ENCODE assay signal across 24 cellular contexts in genomic region chr4:17805580-17805979, GRCh38. TPM values are rescaled to one million over a fixed set of nuclear protein-coding genes. Genes with fewer than 3 reads are reported as not detected.
DNase-seq lines count a peak whose midpoint lies in the region; ATAC-seq and TF ChIP-seq lines count a peak whose summit lies in the region.
"Had no signal": no experiment of that assay in that cellular context is flagged by ENCODE, and none has a peak within 500 bp of the region (broad histone marks: within the 10 kb centered on the region; RNA-seq: fewer than 3 reads in every experiment).

No MANE protein-coding gene starts in this region.

- BruUV-seq in OCI-LY7 (replicated peaks; lab: Mats Ljungman, UMichigan) = no TSS peak

- H3K4me1 Mint-ChIP-seq in activated CD4-positive, alpha-beta memory T cell treated with anti-CD3 and anti-CD28 coated beads for 36 hours (ENCODE audit: low read depth) = peaks cover 51% of the 10 kb centered on the region
- peaks cover 40% of the 10 kb centered on the region for H3K4me1 Mint-ChIP-seq in activated CD4-positive, alpha-beta memory T cell treated with anti-CD3 and anti-CD28 coated beads, Interleukin-2, amount 10 ng/mL, durations not matched to agents 7 days and 5 days
- peaks cover 63% of the 10 kb centered on the region for H3K4me1 Mint-ChIP-seq in CD8-positive, alpha-beta T cell (ENCODE audit: low read depth)

- peaks cover 36% of the 10 kb centered on the region for H3K4me1 ChIP-seq in CD8-positive, alpha-beta T cell (ENCODE audit: insufficient read depth, low read length)
- peaks cover 28% of the 10 kb centered on the region for H3K4me1 ChIP-seq in OCI-LY7 (ENCODE audit: insufficient read depth, low read length, poor library complexity, severe bottlenecking)
- H3K4me1 ChIP-seq in effector memory CD4-positive, alpha-beta T cell (ENCODE audit: control insufficient read depth, insufficient read depth, low read length, poor library complexity, severe bottlenecking) = peaks cover 18% of the 10 kb centered on the region

- H3K4me3 Mint-ChIP-seq in activated CD4-positive, alpha-beta memory T cell treated with anti-CD3 and anti-CD28 coated beads for 36 hours = no peak overlapping the region
- H3K4me3 Mint-ChIP-seq in activated CD4-positive, alpha-beta memory T cell treated with anti-CD3 and anti-CD28 coated beads, Interleukin-2, amount 10 ng/mL, durations not matched to agents 7 days and 5 days = no peak overlapping the region
- H3K4me3 Mint-ChIP-seq in CD8-positive, alpha-beta T cell = no peak overlapping the region
- H3K4me3 Mint-ChIP-seq: activated naive CD8-positive, alpha-beta T cell treated with anti-CD3 and anti-CD28 coated beads, Interleukin-2, amount 10 ng/mL, durations not matched to agents 7 days and 5 days had no signal

- no peak for ATAC-seq in CD8-positive, alpha-beta T cell
- ATAC-seq in GM19397 (IDR thresholded peaks at IDR 0.05; ENCODE audit: unreplicated experiment) = no peak
- ATAC-seq: left colon had no signal

- intact Hi-C loops in activated CD4-positive, alpha-beta memory T cell treated with anti-CD3 and anti-CD28 coated beads for 36 hours (cut with micrococcal nuclease) = no loop called here
- intact Hi-C loops in CD8-positive, alpha-beta T cell (cut with DNase I, micrococcal nuclease) = loop anchor here in 1 of 2 experiments (5.0 to 10.0 kb wide), 2 partner anchors 168 to 481 kb away; no protein-coding TSS in a partner anchor
- intact Hi-C loops in OCI-LY7 (cut with micrococcal nuclease; ENCODE audit: unreplicated experiment) = no loop called here

- H3K4me2 ChIP-seq in OCI-LY7 (ENCODE audit: low read length) = peak overlapping the region; percentile 89; the same call in 1 of the 2 replicates

- H4K20me1 ChIP-seq in OCI-LY7 (ENCODE audit: insufficient read depth, low read length) = peaks cover 32% of the 10 kb centered on the region

- TF ChIP-seq CTCF in CD8-positive, alpha-beta T cell (IDR thresholded peaks at IDR 0.05) = no peak
- no peak for TF ChIP-seq CTCF in OCI-LY7 (conservative IDR thresholded peaks at IDR 0.05; ENCODE audit: low read length)

- peak; percentile 36 for DNase-seq in activated CD4-positive, alpha-beta memory T cell treated with anti-CD3 and anti-CD28 coated beads for 36 hours
- no peak for DNase-seq in activated CD4-positive, alpha-beta memory T cell treated with anti-CD3 and anti-CD28 coated beads, Interleukin-2, amount 10 ng/mL, durations not matched to agents 7 days and 5 days
- no peak for DNase-seq in CD8-positive, alpha-beta T cell
- no peak for DNase-seq in OCI-LY7 (ENCODE audit: low spot score)
- no peak for DNase-seq in effector memory CD4-positive, alpha-beta T cell
- DNase-seq in LoVo (ENCODE audit: low spot score) = no peak
- no peak for DNase-seq in dermis blood vessel endothelial cell
- DNase-seq: activated naive CD8-positive, alpha-beta T cell treated with anti-CD3 and anti-CD28 coated beads, Interleukin-2, amount 10 ng/mL, durations not matched to agents 7 days and 5 days; Caco-2; esophagus squamous epithelium; left colon; mesendoderm; NCI-H1105 treated with DMSO at 0.1 percent for 48 hours; NCI-H2029; NCI-H226; nucleus accumbens; stimulated activated CD8-positive, alpha-beta memory T cell treated with anti-CD3 and anti-CD28 coated beads, Interleukin-4, amount 100 ng/mL, for 48 hours; upper lobe of left lung had no signal

- peaks cover 26% of the 10 kb centered on the region for H3K36me3 ChIP-seq in CD8-positive, alpha-beta T cell (ENCODE audit: insufficient read depth, low read length)
- H3K36me3 ChIP-seq in OCI-LY7 (ENCODE audit: insufficient read depth, low read length) = peaks cover 92% of the 10 kb centered on the region
- H3K36me3 ChIP-seq in effector memory CD4-positive, alpha-beta T cell (ENCODE audit: control insufficient read depth, insufficient read depth, low read length) = peaks cover 22% of the 10 kb centered on the region

- POLR2A ChIA-PET in activated CD4-positive, alpha-beta memory T cell treated with anti-CD3 and anti-CD28 coated beads for 36 hours (lab: Charles Lee) = interaction anchor here (1.3 kb wide), 1 partner anchor 191 kb away, joined by 5 read pairs; the partner anchor contains the start of gene MED28
- POLR2A ChIA-PET in activated CD4-positive, alpha-beta memory T cell treated with anti-CD3 and anti-CD28 coated beads, Interleukin-2, amount 10 ng/mL, durations not matched to agents 7 days and 5 days (lab: Charles Lee) = interaction anchor here (0.8 to 1.5 kb wide), 3 partner anchors 9 to 256 kb away, joined by 3 to 4 read pairs (median 4); partner anchors contain the start of gene MED28
- POLR2A ChIA-PET in CD8-positive, alpha-beta T cell (lab: Charles Lee) = no interaction called here
- POLR2A ChIA-PET in OCI-LY7 (lab: Charles Lee) = interaction anchor here (1.0 to 2.4 kb wide), 5 partner anchors 10 to 257 kb away, joined by 3 to 10 read pairs (median 4); no protein-coding TSS in a partner anchor

- no peaks in the 10 kb centered on the region for H3K27me3 Mint-ChIP-seq in activated CD4-positive, alpha-beta memory T cell treated with anti-CD3 and anti-CD28 coated beads for 36 hours
- H3K27me3 Mint-ChIP-seq in activated CD4-positive, alpha-beta memory T cell treated with anti-CD3 and anti-CD28 coated beads, Interleukin-2, amount 10 ng/mL, durations not matched to agents 7 days and 5 days = no peaks in the 10 kb centered on the region
- no peaks in the 10 kb centered on the region for H3K27me3 Mint-ChIP-seq in CD8-positive, alpha-beta T cell (ENCODE audit: low read depth)
- H3K27me3 Mint-ChIP-seq: activated naive CD8-positive, alpha-beta T cell treated with anti-CD3 and anti-CD28 coated beads, Interleukin-2, amount 10 ng/mL, durations not matched to agents 7 days and 5 days had no signal

- no peak overlapping the region for H3K27ac Mint-ChIP-seq in activated CD4-positive, alpha-beta memory T cell treated with anti-CD3 and anti-CD28 coated beads for 36 hours
- H3K27ac Mint-ChIP-seq in activated CD4-positive, alpha-beta memory T cell treated with anti-CD3 and anti-CD28 coated beads, Interleukin-2, amount 10 ng/mL, durations not matched to agents 7 days and 5 days = no peak overlapping the region
- peak overlapping the region; percentile 38 for H3K27ac Mint-ChIP-seq in CD8-positive, alpha-beta T cell
- H3K27ac Mint-ChIP-seq: activated naive CD8-positive, alpha-beta T cell treated with anti-CD3 and anti-CD28 coated beads, Interleukin-2, amount 10 ng/mL, durations not matched to agents 7 days and 5 days had no signal

- CTCF ChIA-PET in activated CD4-positive, alpha-beta memory T cell treated with anti-CD3 and anti-CD28 coated beads for 36 hours (lab: Charles Lee) = interaction anchor here (1.1 to 2.4 kb wide), 4 partner anchors 10 to 256 kb away, joined by 3 to 8 read pairs (median 7); no protein-coding TSS in a partner anchor
- CTCF ChIA-PET in activated CD4-positive, alpha-beta memory T cell treated with anti-CD3 and anti-CD28 coated beads, Interleukin-2, amount 10 ng/mL, durations not matched to agents 7 days and 5 days (lab: Charles Lee) = interaction anchor here (1.1 to 4.9 kb wide), 4 partner anchors 11 to 257 kb away, joined by 3 to 31 read pairs (median 8); partner anchors contain the start of gene MED28
- CTCF ChIA-PET in CD8-positive, alpha-beta T cell (lab: Charles Lee) = interaction anchor here (1.2 to 6.3 kb wide), 2 partner anchors 11 to 258 kb away, joined by 5 to 60 read pairs; no protein-coding TSS in a partner anchor
- CTCF ChIA-PET in OCI-LY7 (lab: Charles Lee; ENCODE audit: unreplicated experiment) = no interaction called here

- peaks cover 49% of the 10 kb centered on the region for H3K36me3 Mint-ChIP-seq in activated CD4-positive, alpha-beta memory T cell treated with anti-CD3 and anti-CD28 coated beads for 36 hours
- peaks cover 65% of the 10 kb centered on the region for H3K36me3 Mint-ChIP-seq in activated CD4-positive, alpha-beta memory T cell treated with anti-CD3 and anti-CD28 coated beads, Interleukin-2, amount 10 ng/mL, durations not matched to agents 7 days and 5 days (ENCODE audit: low read depth)
- H3K36me3 Mint-ChIP-seq in CD8-positive, alpha-beta T cell = peaks cover 66% of the 10 kb centered on the region

- H3K27ac ChIP-seq in CD8-positive, alpha-beta T cell (ENCODE audit: low read depth, low read length) = no peak overlapping the region
- no peak overlapping the region for H3K27ac ChIP-seq in OCI-LY7 (ENCODE audit: low read depth, low read length, poor library complexity, severe bottlenecking)
- H3K27ac ChIP-seq in effector memory CD4-positive, alpha-beta T cell (ENCODE audit: insufficient read depth, low read length, poor library complexity, severe bottlenecking) = peak overlapping the region; percentile 3
- H3K27ac ChIP-seq: esophagus squamous epithelium, hepatocyte, upper lobe of left lung, VCaP had no signal

- H3K4me3 ChIP-seq in CD8-positive, alpha-beta T cell (ENCODE audit: low read depth, low read length) = no peak overlapping the region
- no peak overlapping the region for H3K4me3 ChIP-seq in OCI-LY7 (ENCODE audit: low read depth, low read length, poor library complexity, severe bottlenecking)
- H3K4me3 ChIP-seq in effector memory CD4-positive, alpha-beta T cell (ENCODE audit: insufficient read depth, low read depth, low read length, poor library complexity, severe bottlenecking) = no peak overlapping the region
- H3K4me3 ChIP-seq: esophagus squamous epithelium, hepatocyte, upper lobe of left lung had no signal

- H2AFZ ChIP-seq in OCI-LY7 (ENCODE audit: low read length) = no peak overlapping the region
- H2AFZ ChIP-seq: hepatocyte had no signal

- no peaks in the 10 kb centered on the region for H3K9me3 Mint-ChIP-seq in activated CD4-positive, alpha-beta memory T cell treated with anti-CD3 and anti-CD28 coated beads for 36 hours
- no peaks in the 10 kb centered on the region for H3K9me3 Mint-ChIP-seq in activated CD4-positive, alpha-beta memory T cell treated with anti-CD3 and anti-CD28 coated beads, Interleukin-2, amount 10 ng/mL, durations not matched to agents 7 days and 5 days
- no peaks in the 10 kb centered on the region for H3K9me3 Mint-ChIP-seq in CD8-positive, alpha-beta T cell
- H3K9me3 Mint-ChIP-seq: activated naive CD8-positive, alpha-beta T cell treated with anti-CD3 and anti-CD28 coated beads, Interleukin-2, amount 10 ng/mL, durations not matched to agents 7 days and 5 days had no signal

- H3K9me2 ChIP-seq in OCI-LY7 (ENCODE audit: insufficient read depth, low read length) = no peaks in the 10 kb centered on the region

- H3K27me3 ChIP-seq in CD8-positive, alpha-beta T cell (ENCODE audit: insufficient read depth, low read length) = no peaks in the 10 kb centered on the region
- no peaks in the 10 kb centered on the region for H3K27me3 ChIP-seq in effector memory CD4-positive, alpha-beta T cell (replicated peaks; ENCODE audit: control insufficient read depth, insufficient read depth, low read length, poor library complexity, severe bottlenecking)
- H3K27me3 ChIP-seq: esophagus squamous epithelium, hepatocyte, upper lobe of left lung had no signal

- H3K9me3 ChIP-seq in CD8-positive, alpha-beta T cell (ENCODE audit: low read length) = no peaks in the 10 kb centered on the region
- no peaks in the 10 kb centered on the region; the same call in 1 of the 2 replicates for H3K9me3 ChIP-seq in OCI-LY7 (ENCODE audit: low read length)
- no peaks in the 10 kb centered on the region for H3K9me3 ChIP-seq in effector memory CD4-positive, alpha-beta T cell (ENCODE audit: control insufficient read depth, low read length)
- H3K9me3 ChIP-seq: Caco-2, esophagus squamous epithelium, upper lobe of left lung had no signal

- peaks cover 95% of the 10 kb centered on the region for H3K79me2 ChIP-seq in OCI-LY7 (ENCODE audit: insufficient read depth, low read depth, low read length)

RNA-seq across cellular contexts. Expression of gene DCAF16, which starts 5.0 kb away (rescaled TPM):
- total RNA-seq in activated CD4-positive, alpha-beta memory T cell treated with anti-CD3 and anti-CD28 coated beads for 36 hours = 10 to 100 TPM; 33.9 to 34.1 TPM
- total RNA-seq in activated CD4-positive, alpha-beta memory T cell treated with anti-CD3 and anti-CD28 coated beads, Interleukin-2, amount 10 ng/mL, durations not matched to agents 7 days and 5 days = 10 to 100 TPM; 41.7 to 42.0 TPM
- 10 to 100 TPM; 82.2 to 83.4 TPM for total RNA-seq in CD8-positive, alpha-beta T cell
- 88.7 and 88.8 TPM in 2 replicates for total RNA-seq in OCI-LY7 (2014; rRNA removed; shearing (Covaris generic))
- total RNA-seq in OCI-LY7 (2022) (115 and 141 TPM in 2 replicates), dermis blood vessel endothelial cell (19.2 and 21.4 TPM in 2 replicates)

RNA-seq across cellular contexts. Expression of gene NCAPG, which starts 5.2 kb away (rescaled TPM):
- total RNA-seq in activated CD4-positive, alpha-beta memory T cell treated with anti-CD3 and anti-CD28 coated beads for 36 hours = 10 to 100 TPM; 76.7 to 79.8 TPM
- total RNA-seq in activated CD4-positive, alpha-beta memory T cell treated with anti-CD3 and anti-CD28 coated beads, Interleukin-2, amount 10 ng/mL, durations not matched to agents 7 days and 5 days = 10 to 100 TPM; 77.7 to 82.3 TPM
- 1 to 10 TPM in 1 of 2 experiments, under 1 TPM in 1; 0.52 to 1.3 TPM for total RNA-seq in CD8-positive, alpha-beta T cell
- 57.5 and 68.6 TPM in 2 replicates for total RNA-seq in OCI-LY7 (2014; rRNA removed; shearing (Covaris generic))
- total RNA-seq in OCI-LY7 (2022) (89.8 and 95.4 TPM in 2 replicates), dermis blood vessel endothelial cell (16.2 and 78.7 TPM in 2 replicates)

RNA-seq across cellular contexts. Expression of gene FAM184B, which starts 24.2 kb away (rescaled TPM):
- total RNA-seq in activated CD4-positive, alpha-beta memory T cell treated with anti-CD3 and anti-CD28 coated beads for 36 hours = not detected
- total RNA-seq in activated CD4-positive, alpha-beta memory T cell treated with anti-CD3 and anti-CD28 coated beads, Interleukin-2, amount 10 ng/mL, durations not matched to agents 7 days and 5 days = not detected
- total RNA-seq in CD8-positive, alpha-beta T cell = not detected
- not detected in 2 replicates for total RNA-seq in OCI-LY7 (2014; rRNA removed; shearing (Covaris generic))
- total RNA-seq in OCI-LY7 (2022) = not detected in 2 replicates
- total RNA-seq in dermis blood vessel endothelial cell = not detected in 2 replicates
- total RNA-seq: activated naive CD8-positive, alpha-beta T cell treated with anti-CD3 and anti-CD28 coated beads, Interleukin-2, amount 10 ng/mL, durations not matched to agents 7 days and 5 days; Caco-2; hepatocyte; SK-MEL-5; subcutaneous adipose tissue; T-helper 2 cell treated with Interferon-gamma antibody and Interleukin-4, amounts not matched to agents 100 ng/mL and 5 ng/mL, for 36 hours had no signal
